ENCODE assay signal across 1 cellular context in genomic region chr1:81681570-81681969, GRCh38.
TF ChIP-seq lines count a peak whose summit lies in the region.

No MANE protein-coding gene starts in this region.

TF ChIP-seq in WTC11, 78 proteins besides CTCF, POLR2A, EP300 and RAD21 (continued from another document):
- TF ChIP-seq STAT6 (CRISPR knock-in tag; conservative IDR thresholded peaks at IDR 0.05; ENCODE audit: low read depth) = no peak
